In genomic region chr21:31735518-31735992, GRCh38 we compare ENCODE assay signal across 22 cellular contexts. TPM values are rescaled to one million over a fixed set of nuclear protein-coding genes. Genes with fewer than 3 reads are reported as not detected.
DNase-seq lines count a peak whose midpoint lies in the region; ATAC-seq and TF ChIP-seq lines count a peak whose summit lies in the region.
"Had no signal": no experiment of that assay in that cellular context is flagged by ENCODE, and none has a peak within 500 bp of the region (broad histone marks: within the 10 kb centered on the region; RNA-seq: fewer than 3 reads in every experiment).

No MANE protein-coding gene starts in this region.

- H3K36me3 ChIP-seq in CD4-positive, alpha-beta memory T cell (ENCODE audit: insufficient read depth, low read length): no peaks in the 10 kb centered on the region
- no peaks in the 10 kb centered on the region for H3K36me3 ChIP-seq in left ventricle myocardium inferior

- H3K27ac ChIP-seq in CD4-positive, alpha-beta memory T cell (ENCODE audit: low read depth, low read length): no peak overlapping the region
- H3K27ac ChIP-seq in left ventricle myocardium inferior (replicated peaks): no peak overlapping the region

- H3K9me3 ChIP-seq in CD4-positive, alpha-beta memory T cell (ENCODE audit: control insufficient read depth in 1 of 2, low read length in 2 of 2): no peaks in the 10 kb centered on the region
- no peaks in the 10 kb centered on the region for H3K9me3 ChIP-seq in left ventricle myocardium inferior (replicated peaks)
- H3K9me3 ChIP-seq: MG63, SK-N-SH had no signal

- TF ChIP-seq CTCF in activated B cell treated with CpG ODN at 0.5 μM for 24 hours (IDR thresholded peaks at IDR 0.05) (no peak), neural crest cell (conservative IDR thresholded peaks at IDR 0.05) (no peak), left ventricle myocardium inferior (IDR thresholded peaks at IDR 0.05; ENCODE audit: borderline replicate concordance) (no peak), natural killer cell (IDR thresholded peaks at IDR 0.05) (no peak)

- H3K9me3 Mint-ChIP-seq in CD4-positive, alpha-beta memory T cell: peaks cover 0 to 1% (median 0%) of the 10 kb centered on the region in 8 donors
- H3K9me3 Mint-ChIP-seq in activated B cell treated with CpG ODN at 0.5 μM for 24 hours: no peaks in the 10 kb centered on the region
- H3K9me3 Mint-ChIP-seq in neural crest cell: no peaks in the 10 kb centered on the region
- H3K9me3 Mint-ChIP-seq in natural killer cell: no peaks in the 10 kb centered on the region

- H3K27ac Mint-ChIP-seq in CD4-positive, alpha-beta memory T cell: peak overlapping the region in 4 of 7 donors; percentile 0 to 86 (median 58)
- H3K27ac Mint-ChIP-seq in activated B cell treated with CpG ODN at 0.5 μM for 24 hours (peak overlapping the region; percentile 84), neural crest cell (ENCODE audit: unreplicated experiment) (no peak overlapping the region), natural killer cell (no peak overlapping the region)
- H3K27ac Mint-ChIP-seq: CD14-positive monocyte had no signal

- intact Hi-C loops in CD4-positive, alpha-beta memory T cell (cut with micrococcal nuclease): no loop called here
- intact Hi-C loops in activated B cell treated with CpG ODN at 0.5 μM for 24 hours (cut with micrococcal nuclease) (no loop called here), left ventricle myocardium inferior (cut with micrococcal nuclease) (no loop called here), natural killer cell (cut with micrococcal nuclease) (no loop called here)

- H3K4me1 Mint-ChIP-seq in CD4-positive, alpha-beta memory T cell: peaks cover under 1 to 10% (median 5%) of the 10 kb centered on the region in 4 donors
- H3K4me1 Mint-ChIP-seq in activated B cell treated with CpG ODN at 0.5 μM for 24 hours (peaks cover 26% of the 10 kb centered on the region), neural crest cell (no peaks in the 10 kb centered on the region), natural killer cell (peaks cover 1 to 9% of the 10 kb centered on the region in 2 donors)

- H3K27me3 Mint-ChIP-seq in CD4-positive, alpha-beta memory T cell: no peaks in the 10 kb centered on the region
- H3K27me3 Mint-ChIP-seq in activated B cell treated with CpG ODN at 0.5 μM for 24 hours (no peaks in the 10 kb centered on the region), neural crest cell (ENCODE audit: low read depth) (no peaks in the 10 kb centered on the region), natural killer cell (ENCODE audit: low read depth in 2 of 2) (no peaks in the 10 kb centered on the region)

- CTCF ChIA-PET in CD4-positive, alpha-beta memory T cell (lab: Charles Lee; ENCODE audit: partially characterized antibody): no interaction called here
- CTCF ChIA-PET in activated B cell treated with CpG ODN at 0.5 μM for 24 hours (lab: Charles Lee): interaction anchor here (0.8 kb wide), 1 partner anchor 9 kb away, joined by 3 read pairs; no protein-coding TSS in a partner anchor

- no peaks in the 10 kb centered on the region for H3K27me3 ChIP-seq in CD4-positive, alpha-beta memory T cell (ENCODE audit: insufficient read depth, low read length)
- H3K27me3 ChIP-seq in left ventricle myocardium inferior (ENCODE audit: low read depth): no peaks in the 10 kb centered on the region
- H3K27me3 ChIP-seq: MG63 had no signal

- peaks cover 0 to 4% of the 10 kb centered on the region in 2 donors for H3K36me3 Mint-ChIP-seq in CD4-positive, alpha-beta memory T cell
- H3K36me3 Mint-ChIP-seq in activated B cell treated with CpG ODN at 0.5 μM for 24 hours (ENCODE audit: low read depth) (no peaks in the 10 kb centered on the region), neural crest cell (ENCODE audit: low read depth) (no peaks in the 10 kb centered on the region), natural killer cell (no peaks in the 10 kb centered on the region)
- H3K36me3 Mint-ChIP-seq: CD14-positive monocyte had no signal

- H3K4me3 ChIP-seq in CD4-positive, alpha-beta memory T cell (ENCODE audit: low read length in 2 of 2): no peak overlapping the region
- H3K4me3 ChIP-seq in left ventricle myocardium inferior: no peak overlapping the region
- H3K4me3 ChIP-seq: MG63 had no signal

- peaks cover 17% of the 10 kb centered on the region for H3K4me1 ChIP-seq in CD4-positive, alpha-beta memory T cell (ENCODE audit: insufficient read depth, low read length)
- peaks cover 32% of the 10 kb centered on the region for H3K4me1 ChIP-seq in left ventricle myocardium inferior

- POLR2A ChIA-PET in CD4-positive, alpha-beta memory T cell (lab: Charles Lee; ENCODE audit: partially characterized antibody): no interaction called here
- POLR2A ChIA-PET in activated B cell treated with CpG ODN at 0.5 μM for 24 hours (lab: Charles Lee): interaction anchor here (0.6 to 6.2 kb wide), 4 partner anchors 10 to 51 kb away, joined by 3 to 90 read pairs (median 7); no protein-coding TSS in a partner anchor

- no peak overlapping the region for H3K4me3 Mint-ChIP-seq in CD4-positive, alpha-beta memory T cell
- peak overlapping the region; percentile 17 for H3K4me3 Mint-ChIP-seq in activated B cell treated with CpG ODN at 0.5 μM for 24 hours
- peak overlapping the region; percentile 56 for H3K4me3 Mint-ChIP-seq in neural crest cell
- H3K4me3 Mint-ChIP-seq in natural killer cell: no peak overlapping the region
- H3K4me3 Mint-ChIP-seq: CD14-positive monocyte had no signal

- no peak for ATAC-seq in activated B cell treated with CpG ODN at 0.5 μM for 24 hours (ENCODE audit: low read depth)
- no peak for ATAC-seq in GM18517 (IDR thresholded peaks at IDR 0.05; ENCODE audit: unreplicated experiment)
- ATAC-seq in natural killer cell: no peak
- ATAC-seq: PC-3 had no signal

- DNase-seq in CD4-positive, alpha-beta memory T cell: no peak
- peak; percentile 17 for DNase-seq in MV-4-11 (lab: John Stamatoyannopoulos, UW)
- no peak for DNase-seq in activated B cell treated with CpG ODN at 0.5 μM for 24 hours
- no peak for DNase-seq in neural crest cell (ENCODE audit: low read depth, low spot score)
- DNase-seq in left ventricle myocardium inferior: no peak
- no peak for DNase-seq in natural killer cell
- DNase-seq: COR-L47, DMS 273 treated with DMSO at 0.1 percent for 48 hours, DND-41, Kasumi-1, MG63, NCI-H1105 treated with DMSO at 0.1 percent for 48 hours, NCI-H1694, NCI-H510A treated with DMSO at 0.1 percent for 48 hours, NCI-H774, PC-3, RPMI8226, SHP77 treated with DMSO at 0.1 percent for 48 hours, SK-N-SH, T-helper 1 cell had no signal

RNA-seq across cellular contexts. Expression of gene SCAF4, which starts 3.6 kb away (rescaled TPM):
- total RNA-seq in CD4-positive, alpha-beta memory T cell: 10 to 100 TPM; 60.2 to 64.7 TPM
- 10 to 100 TPM in 1 of 2 donors, 1 to 10 TPM in 1; 4.8 to 37.7 TPM for polyA plus RNA-seq in CD4-positive, alpha-beta memory T cell
- total RNA-seq in activated B cell treated with CpG ODN at 0.5 μM for 24 hours (71.6 and 80.5 TPM in 2 replicates), neural crest cell (71.8 and 74.3 TPM in 2 replicates), left ventricle myocardium inferior (15.3 TPM), natural killer cell (100 to 1,000 TPM in 2 of 3 donors, 10 to 100 TPM in 1; 93.2 to 109 (median 101) TPM)

Comparison
In these comparisons a context has a peak if more than half of its experiments do, and no peak if none do; other contexts are left out.
1. H3K27ac Mint-ChIP-seq: peak in CD4-positive, alpha-beta memory T cell (4 of 7) and activated B cell treated with CpG ODN at 0.5 μM for 24 hours (single experiment); none in neural crest cell (single experiment) and natural killer cell (0 of 2).
2. H3K4me3 Mint-ChIP-seq: peak in activated B cell treated with CpG ODN at 0.5 μM for 24 hours (single experiment) and neural crest cell (single experiment); none in CD4-positive, alpha-beta memory T cell (0 of 8) and natural killer cell (single experiment).